ENCODE assay signal across 21 cellular contexts in the genomic region with DNA sequence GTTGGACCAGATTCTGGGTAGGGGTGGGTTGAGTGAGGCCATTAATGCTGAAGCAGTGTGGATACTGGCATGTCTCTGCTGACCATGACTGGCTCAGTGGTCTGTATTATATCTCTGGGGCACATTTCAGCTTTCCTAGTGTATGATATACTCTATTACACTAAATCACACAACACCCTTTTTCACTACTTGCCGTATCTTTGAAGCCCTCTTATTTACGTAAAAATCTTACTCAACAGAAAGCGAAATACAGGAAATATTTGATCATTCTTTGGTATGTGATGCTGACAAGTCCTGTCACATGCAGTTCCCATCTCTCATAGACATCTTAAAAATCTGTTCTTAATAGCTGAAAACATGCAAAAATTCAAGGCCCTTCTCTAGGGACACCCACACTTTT. TPM values are rescaled to one million over a fixed set of nuclear protein-coding genes. Genes with fewer than 3 reads are reported as not detected.
DNase-seq lines count a peak whose midpoint lies in the region; ATAC-seq, FAIRE-seq and TF ChIP-seq lines count a peak whose summit lies in the region.
"Had no signal": no experiment of that assay in that cellular context is flagged by ENCODE, and none has a peak within 500 bp of the region (broad histone marks: within the 10 kb centered on the region; RNA-seq: fewer than 3 reads in every experiment).

No MANE protein-coding gene starts in this region.

- H3K27me3 ChIP-seq in brain microvascular endothelial cell (replicated peaks), result no peaks in the 10 kb centered on the region
- H3K27me3 ChIP-seq: BE2C had no signal

- H3K36me3 Mint-ChIP-seq in activated T-helper 2 cell treated with anti-CD3 and anti-CD28 coated beads, Interferon-gamma antibody, Interleukin-2, Interleukin-4, amounts not matched to agents 10 μg/mL and 5 μg/mL and 100 μg/mL, durations not matched to agents 14 hours and 24 hours and 36 hours (ENCODE audit: low read depth), result no peaks in the 10 kb centered on the region
- H3K36me3 Mint-ChIP-seq: CD8-positive, alpha-beta T cell had no signal

- H3K4me1 Mint-ChIP-seq in activated T-helper 2 cell treated with anti-CD3 and anti-CD28 coated beads, Interferon-gamma antibody, Interleukin-2, Interleukin-4, amounts not matched to agents 10 μg/mL and 5 μg/mL and 100 μg/mL, durations not matched to agents 14 hours and 24 hours and 36 hours (ENCODE audit: low read depth), result no peaks in the 10 kb centered on the region

- no peaks in the 10 kb centered on the region for H3K36me3 ChIP-seq in brain microvascular endothelial cell (replicated peaks)
- H3K36me3 ChIP-seq: BE2C had no signal

- H3K27ac Mint-ChIP-seq in activated T-helper 2 cell treated with anti-CD3 and anti-CD28 coated beads, Interferon-gamma antibody, Interleukin-2, Interleukin-4, amounts not matched to agents 10 μg/mL and 5 μg/mL and 100 μg/mL, durations not matched to agents 14 hours and 24 hours and 36 hours, result no peak overlapping the region
- H3K27ac Mint-ChIP-seq: CD8-positive, alpha-beta T cell had no signal

- peak overlapping the region; percentile 46 for H3K27ac ChIP-seq in brain microvascular endothelial cell
- H3K27ac ChIP-seq: SK-N-MC had no signal

- no peaks in the 10 kb centered on the region for H3K27me3 Mint-ChIP-seq in activated T-helper 2 cell treated with anti-CD3 and anti-CD28 coated beads, Interferon-gamma antibody, Interleukin-2, Interleukin-4, amounts not matched to agents 10 μg/mL and 5 μg/mL and 100 μg/mL, durations not matched to agents 14 hours and 24 hours and 36 hours (ENCODE audit: low read depth)

- no peak for ATAC-seq in HG03135 (IDR thresholded peaks at IDR 0.05; ENCODE audit: unreplicated experiment)
- no peak for ATAC-seq in HG03108 (IDR thresholded peaks at IDR 0.05; ENCODE audit: unreplicated experiment)
- ATAC-seq: CD8-positive, alpha-beta T cell; K562; PC-3; Right ventricle myocardium inferior had no signal

- H3K4me3 ChIP-seq in brain microvascular endothelial cell (ENCODE audit: low read depth, low read length) (no peak overlapping the region), fibroblast of pulmonary artery (replicated peaks; ENCODE audit: low read depth, low read length) (no peak overlapping the region)
- H3K4me3 ChIP-seq: K562, SK-N-MC had no signal

- H3K9me3 Mint-ChIP-seq in activated T-helper 2 cell treated with anti-CD3 and anti-CD28 coated beads, Interferon-gamma antibody, Interleukin-2, Interleukin-4, amounts not matched to agents 10 μg/mL and 5 μg/mL and 100 μg/mL, durations not matched to agents 14 hours and 24 hours and 36 hours, result no peaks in the 10 kb centered on the region
- H3K9me3 Mint-ChIP-seq: CD8-positive, alpha-beta T cell had no signal

- no peak for TF ChIP-seq POLR2A in GM12892 (IDR thresholded peaks at IDR 0.05; ENCODE audit: low read depth, low read length)

- peak; percentile 8 for DNase-seq in AG08395 (ENCODE audit: low spot score)
- DNase-seq in GM12892 (ENCODE audit: insufficient read length), result no peak
- peak; percentile 36 for DNase-seq in brain microvascular endothelial cell
- peak; percentile 55 for DNase-seq in fibroblast of pulmonary artery (ENCODE audit: low read depth)
- DNase-seq in activated T-helper 2 cell treated with anti-CD3 and anti-CD28 coated beads, Interferon-gamma antibody, Interleukin-2, Interleukin-4, amounts not matched to agents 10 μg/mL and 5 μg/mL and 100 μg/mL, durations not matched to agents 14 hours and 24 hours and 36 hours (ENCODE audit: low spot score), result no peak
- no peak for DNase-seq in NCI-H128 (lab: John Stamatoyannopoulos, UW; ENCODE audit: unreplicated experiment)
- DNase-seq: BE2C; CD8-positive, alpha-beta T cell; DND-41; H7; NCI-H2227 treated with DMSO at 0.1 percent for 48 hours; NCI-H526 treated with DMSO at 0.1 percent for 48 hours; NK-92 treated with Interleukin-12 subunit alpha and Interleukin-12 subunit beta, amount 100 ng/mL, for 24 hours; PC-3 had no signal

- intact Hi-C loops in activated T-helper 2 cell treated with anti-CD3 and anti-CD28 coated beads, Interferon-gamma antibody, Interleukin-2, Interleukin-4, amounts not matched to agents 10 μg/mL and 5 μg/mL and 100 μg/mL, durations not matched to agents 14 hours and 24 hours and 36 hours (cut with micrococcal nuclease), result no loop called here

- TF ChIP-seq CTCF in brain microvascular endothelial cell (IDR thresholded peaks at IDR 0.05; ENCODE audit: low read depth, low read length, missing control alignments) (no peak), fibroblast of pulmonary artery (IDR thresholded peaks at IDR 0.05; ENCODE audit: low read length, missing control alignments) (no peak)

- in situ Hi-C loops in brain microvascular endothelial cell (cut with HindIII; ENCODE audit: low pct_ligation_motif_present, low sequenced_read_pairs), result no loop called here

- H3K4me3 Mint-ChIP-seq in activated T-helper 2 cell treated with anti-CD3 and anti-CD28 coated beads, Interferon-gamma antibody, Interleukin-2, Interleukin-4, amounts not matched to agents 10 μg/mL and 5 μg/mL and 100 μg/mL, durations not matched to agents 14 hours and 24 hours and 36 hours (ENCODE audit: low read depth), result no peak overlapping the region
- H3K4me3 Mint-ChIP-seq: CD8-positive, alpha-beta T cell had no signal

- FAIRE-seq in GM12892 (lab: Jason Lieb, UNC), result peak; percentile 9
- FAIRE-seq: A204.1, HTR-8/SVneo, K562 had no signal

RNA-seq across cellular contexts. Expression of a gene that starts 40.3 kb away (rescaled TPM):
- not detected for polyA plus RNA-seq in GM12892 (2012; ENCODE audit: missing spikeins)
- not detected in 2 replicates for total RNA-seq in activated T-helper 2 cell treated with anti-CD3 and anti-CD28 coated beads, Interferon-gamma antibody, Interleukin-2, Interleukin-4, amounts not matched to agents 10 μg/mL and 5 μg/mL and 100 μg/mL, durations not matched to agents 14 hours and 24 hours and 36 hours
- total RNA-seq: CD8-positive, alpha-beta T cell; H7; K562; PC-3; Right ventricle myocardium inferior had no signal
- polyA plus RNA-seq: K562 had no signal

RNA-seq across cellular contexts. Expression of a gene that starts 50.5 kb away (rescaled TPM):
- polyA plus RNA-seq in GM12892 (2012; ENCODE audit: missing spikeins), result not detected
- total RNA-seq in activated T-helper 2 cell treated with anti-CD3 and anti-CD28 coated beads, Interferon-gamma antibody, Interleukin-2, Interleukin-4, amounts not matched to agents 10 μg/mL and 5 μg/mL and 100 μg/mL, durations not matched to agents 14 hours and 24 hours and 36 hours, result not detected in 2 replicates
- total RNA-seq: CD8-positive, alpha-beta T cell; H7; K562; PC-3; Right ventricle myocardium inferior had no signal
- polyA plus RNA-seq: K562 had no signal

Comparison
In these comparisons a context has a peak if more than half of its experiments do, and no peak if none do; other contexts are left out.
1. DNase-seq: peak in AG08395 (single experiment), brain microvascular endothelial cell (single experiment) and fibroblast of pulmonary artery (single experiment); none in GM12892 (single experiment), activated T-helper 2 cell treated with anti-CD3 and anti-CD28 coated beads, Interferon-gamma antibody, Interleukin-2, Interleukin-4, amounts not matched to agents 10 μg/mL and 5 μg/mL and 100 μg/mL, durations not matched to agents 14 hours and 24 hours and 36 hours (single experiment) and NCI-H128 (single experiment).